7 cellular contexts compared by ENCODE assay signal in the genomic region with DNA sequence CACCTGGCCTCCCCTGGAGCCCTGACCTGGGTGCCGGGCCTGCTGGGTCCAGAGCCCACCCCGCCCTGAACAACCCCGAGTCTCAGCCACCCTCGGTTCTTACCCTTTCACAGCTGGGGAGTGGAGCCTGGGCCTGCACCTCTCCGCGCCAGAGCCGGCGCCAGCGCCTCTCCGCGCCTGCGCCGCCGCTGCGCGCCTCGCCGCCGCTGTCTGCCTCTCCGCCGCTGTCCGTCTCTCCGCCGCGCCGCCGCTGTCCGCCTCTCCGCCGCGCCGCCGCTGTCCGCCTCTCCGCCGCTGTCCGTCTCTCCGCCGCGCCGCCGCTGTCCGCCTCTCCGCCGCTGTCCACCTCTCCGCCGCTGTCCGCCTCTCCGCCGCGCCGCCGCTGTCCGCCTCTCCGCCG.
A peak's percentile ranks its signal among the peaks of the same experiment; 100 is the strongest.
DNase-seq lines count a peak whose midpoint lies in the region; ATAC-seq and TF ChIP-seq lines count a peak whose summit lies in the region.
"Not testable (repeated sequence)": the region's sequence is repeated elsewhere in the genome, so short reads cannot be mapped to it uniquely, and the experiment has no call there.

No MANE protein-coding gene starts in this region.

- not testable (repeated sequence) for H3K4me1 Mint-ChIP-seq in glutamatergic neuron (ENCODE audit: low read depth, unreplicated experiment); progenitor cell of endocrine pancreas (ENCODE audit: low read depth)

- H3K27ac ChIP-seq in GM23248; brain microvascular endothelial cell; lung (ENCODE audit: low read depth in 1 of 2, low read length in 1 of 2): not testable (repeated sequence)
- peak overlapping the region; percentile 44 for H3K27ac ChIP-seq in neural cell (ENCODE audit: low read length)

- not testable (repeated sequence) for H3F3A ChIP-seq in GM23248 (ENCODE audit: insufficient read depth); neural cell (ENCODE audit: insufficient read depth, low read length, poor library complexity, severe bottlenecking)

- H3K4me1 ChIP-seq in GM23248 (ENCODE audit: insufficient read depth); lung (ENCODE audit: control insufficient read depth in 2 of 2, insufficient read depth in 2 of 2, low read length in 2 of 2): not testable (repeated sequence)

- not testable (repeated sequence) for H3K27ac Mint-ChIP-seq in glutamatergic neuron (ENCODE audit: unreplicated experiment); progenitor cell of endocrine pancreas

- TF ChIP-seq CTCF in NB4 (IDR thresholded peaks at IDR 0.05; ENCODE audit: low read depth, low read length); brain microvascular endothelial cell (IDR thresholded peaks at IDR 0.05; ENCODE audit: low read depth, low read length, missing control alignments); glutamatergic neuron (IDR thresholded peaks at IDR 0.05; ENCODE audit: partially characterized antibody, unreplicated experiment); lung (IDR thresholded peaks at IDR 0.05; ENCODE audit: control extremely low read depth, extremely low read depth); neural cell (IDR thresholded peaks at IDR 0.05; ENCODE audit: poor library complexity, severe bottlenecking); progenitor cell of endocrine pancreas (IDR thresholded peaks at IDR 0.05; ENCODE audit: unreplicated experiment): not testable (repeated sequence)

- H3K9me3 ChIP-seq in GM23248 (ENCODE audit: low read depth); lung (ENCODE audit: control insufficient read depth in 2 of 2, insufficient read depth in 1 of 2, low read length in 1 of 2); neural cell (ENCODE audit: low read length): not testable (repeated sequence)

- not testable (repeated sequence) for H3K79me2 ChIP-seq in GM23248 (ENCODE audit: insufficient read depth); neural cell (replicated peaks; ENCODE audit: insufficient read depth, low read length)

- H2AFZ ChIP-seq in GM23248; neural cell (ENCODE audit: low read depth, low read length): not testable (repeated sequence)

- not testable (repeated sequence) for H4K20me1 ChIP-seq in GM23248 (ENCODE audit: insufficient read depth); neural cell (ENCODE audit: insufficient read depth)

- not testable (repeated sequence) for TF ChIP-seq RAD21 in neural cell (conservative IDR thresholded peaks at IDR 0.05)

- WGBS in GM23248 (ENCODE audit: low coverage in 1 of 2, low lambda C conversion rate in 2 of 2, missing lambda C conversion rate in 2 of 2), 2 experiments: 98% methylated on average over 53 of the region's 56 CpGs; no CpG with 5 or more reads in 1 of the 2 experiments
- WGBS in lung, 2 donors: 56 to 96% methylated on average over 38 to 53 of the region's 56 CpGs

- not testable (repeated sequence) for H3K9me3 Mint-ChIP-seq in glutamatergic neuron (ENCODE audit: unreplicated experiment); progenitor cell of endocrine pancreas (ENCODE audit: low read depth)

- not testable (repeated sequence) for H3K27me3 ChIP-seq in GM23248 (replicated peaks; ENCODE audit: insufficient read depth); brain microvascular endothelial cell (replicated peaks); lung (ENCODE audit: control insufficient read depth, insufficient read depth); neural cell (ENCODE audit: insufficient read depth, low read depth, low read length)

- not testable (repeated sequence) for H3K9ac ChIP-seq in GM23248
- peak overlapping the region; percentile 54 for H3K9ac ChIP-seq in neural cell (ENCODE audit: low read length)

- DNase-seq in GM23248 (peak; percentile 9), NB4 (ENCODE audit: low read depth) (peak; percentile 22), glutamatergic neuron (peak; percentile 33)
- DNase-seq in brain microvascular endothelial cell; lung (ENCODE audit: low spot score); progenitor cell of endocrine pancreas (ENCODE audit: low spot score, unreplicated experiment): not testable (repeated sequence)

- H3K36me3 ChIP-seq in GM23248 (ENCODE audit: low read depth); brain microvascular endothelial cell (replicated peaks); lung (ENCODE audit: control insufficient read depth in 2 of 2, insufficient read depth in 2 of 2, low read length in 2 of 2); neural cell (ENCODE audit: insufficient read depth, low read length): not testable (repeated sequence)

- H3K27me3 Mint-ChIP-seq in glutamatergic neuron (ENCODE audit: unreplicated experiment); progenitor cell of endocrine pancreas: not testable (repeated sequence)

- H3K4me3 ChIP-seq in GM23248; NB4 (ENCODE audit: low read depth, low read length): not testable (repeated sequence)
- H3K4me3 ChIP-seq in brain microvascular endothelial cell (ENCODE audit: low read depth, low read length) (peak overlapping the region; percentile 29), lung (peak overlapping the region; percentile 27), neural cell (ENCODE audit: low read length) (peak overlapping the region; percentile 56)

- H3K4me3 Mint-ChIP-seq in glutamatergic neuron (ENCODE audit: unreplicated experiment) (peak overlapping the region; percentile 49), progenitor cell of endocrine pancreas (ENCODE audit: low read depth) (peak overlapping the region; percentile 76)

- H3K36me3 Mint-ChIP-seq in glutamatergic neuron (ENCODE audit: unreplicated experiment); progenitor cell of endocrine pancreas (ENCODE audit: insufficient read depth): not testable (repeated sequence)

- in situ Hi-C loops in GM23248 (cut with MboI); brain microvascular endothelial cell (cut with HindIII; ENCODE audit: low pct_ligation_motif_present, low sequenced_read_pairs): not testable (repeated sequence)

- ATAC-seq in lung (ENCODE audit: insufficient read depth, low FRiP score): not testable (repeated sequence)

- H3K4me2 ChIP-seq in GM23248 (ENCODE audit: unreplicated experiment); neural cell (ENCODE audit: low read length): not testable (repeated sequence)

- H3K9me2 ChIP-seq in GM23248 (ENCODE audit: insufficient read depth); neural cell (ENCODE audit: insufficient read depth, low read length): not testable (repeated sequence)

- TF ChIP-seq EP300 in neural cell (conservative IDR thresholded peaks at IDR 0.05; ENCODE audit: poor library complexity, severe bottlenecking): not testable (repeated sequence)

- not testable (repeated sequence) for TF ChIP-seq POLR2A in NB4 (IDR thresholded peaks at IDR 0.05; ENCODE audit: extremely low read depth, insufficient read length)
